ENCODE assay signal across 1 cellular context in genomic region chr9:136688274-136689107, GRCh38.
A peak's percentile ranks its signal among the peaks of the same experiment; 100 is the strongest.
TF ChIP-seq lines count a peak whose summit lies in the region.

No MANE protein-coding gene starts in this region.

TF ChIP-seq in GM12878, 131 proteins besides CTCF, POLR2A, EP300 and RAD21 (continues in another document):
- TF ChIP-seq JUND (IDR thresholded peaks at IDR 0.05; ENCODE audit: low read depth, low read length), result peak; percentile 32; the same call in 1 of the 2 replicates
- TF ChIP-seq E4F1 (IDR thresholded peaks at IDR 0.05; ENCODE audit: borderline replicate concordance, partially characterized antibody), result no peak
- TF ChIP-seq SPI1 (IDR thresholded peaks at IDR 0.05; ENCODE audit: borderline replicate concordance, insufficient read depth, low read depth, low read length), result peak; percentile 88
- no peak for TF ChIP-seq ATF7 (IDR thresholded peaks at IDR 0.05; ENCODE audit: low read depth)
- TF ChIP-seq CEBPB (IDR thresholded peaks at IDR 0.05; ENCODE audit: borderline replicate concordance in 1 of 2, low read depth in 2 of 2, low read length in 2 of 2), result no peak
- TF ChIP-seq CBX5 (IDR thresholded peaks at IDR 0.05; ENCODE audit: low read depth), result 0 out of 2 replicates have a peak, but pooled peaks have one; percentile 36
- TF ChIP-seq GABPA (IDR thresholded peaks at IDR 0.05; ENCODE audit: low read depth), result no peak
- TF ChIP-seq CEBPZ (IDR thresholded peaks at IDR 0.05; ENCODE audit: low read depth, low read length), result no peak
- TF ChIP-seq WRNIP1 (IDR thresholded peaks at IDR 0.05; ENCODE audit: borderline replicate concordance, low read depth, low read length), result no peak
- peak; percentile 53 for TF ChIP-seq MTA2 (IDR thresholded peaks at IDR 0.05; ENCODE audit: low read depth)
- peak; percentile 72 for TF ChIP-seq EED (IDR thresholded peaks at IDR 0.05; ENCODE audit: low read depth)
- no peak for TF ChIP-seq NR2C2 (IDR thresholded peaks at IDR 0.05; ENCODE audit: borderline replicate concordance, control insufficient read depth, insufficient read length, low read depth)
- 0 out of 2 replicates have a peak, but pooled peaks have one; percentile 31 for TF ChIP-seq IKZF1 (conservative IDR thresholded peaks at IDR 0.05)
- no peak for TF ChIP-seq TAF1 (IDR thresholded peaks at IDR 0.05; ENCODE audit: borderline replicate concordance, low read depth, low read length)
- no peak for TF ChIP-seq BRCA1 (IDR thresholded peaks at IDR 0.05; ENCODE audit: low read depth, low read length)
- no peak for TF ChIP-seq PAX5 (IDR thresholded peaks at IDR 0.05; ENCODE audit: borderline replicate concordance, low read depth, low read length)
- TF ChIP-seq NRF1 (conservative IDR thresholded peaks at IDR 0.05; ENCODE audit: low read depth, low read length), result no peak
- TF ChIP-seq REST (IDR thresholded peaks at IDR 0.05; ENCODE audit: low read depth, low read length), result no peak
- no peak for TF ChIP-seq RCOR1 (conservative IDR thresholded peaks at IDR 0.05; ENCODE audit: low read depth, low read length)
- TF ChIP-seq ZBTB11 (CRISPR knock-in tag; IDR thresholded peaks at IDR 0.05), result no peak
- TF ChIP-seq SMAD1 (IDR thresholded peaks at IDR 0.05; ENCODE audit: low read depth, partially characterized antibody), result no peak
- TF ChIP-seq TCF12 (IDR thresholded peaks at IDR 0.05; ENCODE audit: low read depth, low read length), result no peak
- TF ChIP-seq RUNX3 (IDR thresholded peaks at IDR 0.05; ENCODE audit: low read length), result peak; percentile 75
- TF ChIP-seq HCFC1 (IDR thresholded peaks at IDR 0.05; ENCODE audit: low read length), result no peak
- TF ChIP-seq STAT3 (IDR thresholded peaks at IDR 0.05; ENCODE audit: low read depth, low read length), result no peak
- TF ChIP-seq ZNF274 (IDR thresholded peaks at IDR 0.05; ENCODE audit: insufficient read depth, insufficient read length), result no peak
- peak; percentile 59; the same call in 1 of the 2 replicates for TF ChIP-seq SMARCA5 (IDR thresholded peaks at IDR 0.05)
- 0 out of 4 replicates have a peak, but pooled peaks of 1 of the 2 experiments have one; percentile 4 for TF ChIP-seq SRF (IDR thresholded peaks at IDR 0.05; ENCODE audit: low read depth in 2 of 2, low read length in 2 of 2)
- no peak for TF ChIP-seq ELK1 (IDR thresholded peaks at IDR 0.05; ENCODE audit: low read depth, low read length)
- TF ChIP-seq BHLHE40 (IDR thresholded peaks at IDR 0.05; ENCODE audit: borderline replicate concordance in 1 of 2, low read depth in 2 of 2, low read length in 1 of 2), result no peak
- TF ChIP-seq E2F8 (IDR thresholded peaks at IDR 0.05; ENCODE audit: low read depth, partially characterized antibody), result no peak
- TF ChIP-seq RBBP5 (conservative IDR thresholded peaks at IDR 0.05), result no peak
- no peak for TF ChIP-seq CUX1 (IDR thresholded peaks at IDR 0.05; ENCODE audit: insufficient replicate concordance, low read depth, low read length)
- TF ChIP-seq RB1 (IDR thresholded peaks at IDR 0.05; ENCODE audit: borderline replicate concordance), result no peak
- TF ChIP-seq JUNB (IDR thresholded peaks at IDR 0.05), result peak; percentile 81
- TF ChIP-seq BCL11A (IDR thresholded peaks at IDR 0.05; ENCODE audit: low read depth, low read length), result 0 out of 2 replicates have a peak, but pooled peaks have one; percentile 21
